Comparison of ENCODE assay signal across 35 cellular contexts in genomic region chr6:168612586-168612985, GRCh38.
"Had no signal": no experiment of that assay in that cellular context is flagged by ENCODE, and none has a peak within 500 bp of the region (broad histone marks: within the 10 kb centered on the region; RNA-seq: fewer than 3 reads in every experiment).

No MANE protein-coding gene starts in this region.

- H3K4me3 ChIP-seq: MG63 had no signal

- H3K4me2 ChIP-seq: KMS-11 had no signal

- H3K9me3 ChIP-seq: MG63 had no signal

- H3K27ac ChIP-seq: KMS-11 had no signal

- H3K27me3 ChIP-seq: MG63 had no signal

- H3K36me3 ChIP-seq: MG63 had no signal

- DNase-seq: Karpas-422, Kasumi-1, KG1, MG63, MM.1S, MV-4-11, NCI-H1048, NCI-H1092, NCI-H1092 treated with DMSO at 0.1 percent for 48 hours, NCI-H1105, NCI-H1105 treated with DMSO at 0.1 percent for 48 hours, NCI-H1417, NCI-H1417 treated with DMSO at 0.1 percent for 48 hours, NCI-H1436, NCI-H1436 treated with DMSO at 0.1 percent for 48 hours, NCI-H146, NCI-H1694, NCI-H1694 treated with DMSO at 0.1 percent for 48 hours, NCI-H187, NCI-H187 treated with DMSO at 0.1 percent for 48 hours, NCI-H1930, NCI-H2029, NCI-H2029 treated with DMSO at 0.1 percent for 48 hours, NCI-H2081, NCI-H2081 treated with DMSO at 0.1 percent for 48 hours, NCI-H2107, NCI-H2171, NCI-H2171 treated with DMSO at 0.1 percent for 48 hours, NCI-H2227 treated with DMSO at 0.1 percent for 48 hours, NCI-H226, NCI-H345, NCI-H446, NCI-H446 treated with DMSO at 0.1 percent for 48 hours, NCI-H510A had no signal

- H3K9ac ChIP-seq: KMS-11 had no signal
